Comparison of ENCODE assay signal across 8 cellular contexts in the genomic region with DNA sequence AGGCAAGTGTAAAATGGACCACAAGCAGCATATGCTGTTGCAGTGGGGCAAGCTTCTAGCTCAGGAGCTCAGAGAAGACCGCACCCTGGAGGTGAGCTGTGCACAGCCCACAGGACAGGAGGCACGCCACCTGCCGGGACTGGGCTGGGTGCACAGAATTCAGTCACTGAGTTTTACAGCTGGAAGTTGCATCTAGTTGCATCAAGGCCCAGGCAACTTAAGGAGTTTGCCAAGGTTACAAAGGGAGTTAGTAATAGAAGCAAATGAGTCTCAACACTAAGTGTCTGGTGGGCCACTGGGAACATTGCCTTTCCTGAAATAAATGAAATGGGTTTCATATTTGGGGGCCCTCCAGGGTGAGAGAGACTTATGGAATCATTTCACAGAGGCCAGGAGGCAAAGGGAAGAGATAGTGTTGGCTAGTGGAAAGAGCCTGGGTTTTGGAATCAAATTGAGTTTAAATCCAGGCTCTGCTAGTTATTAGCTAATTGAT. TPM values are rescaled to one million over a fixed set of nuclear protein-coding genes. Genes with fewer than 3 reads are reported as not detected.
DNase-seq lines count a peak whose midpoint lies in the region; ATAC-seq and TF ChIP-seq lines count a peak whose summit lies in the region.

No MANE protein-coding gene starts in this region.

- H3K36me3 ChIP-seq in OCI-LY1 (ENCODE audit: insufficient read depth, low read length) (no peaks in the 10 kb centered on the region), tibial artery (no peaks in the 10 kb centered on the region)

- no peaks in the 10 kb centered on the region for H4K20me1 ChIP-seq in OCI-LY1 (ENCODE audit: insufficient read depth, low read length)

- H3K4me3 ChIP-seq in OCI-LY1 (ENCODE audit: low read depth, low read length, poor library complexity, severe bottlenecking) = no peak overlapping the region
- H3K4me3 ChIP-seq in tibial artery = no peak overlapping the region

- H3K4me1 ChIP-seq in OCI-LY1 (ENCODE audit: insufficient read depth, low read length, severe bottlenecking) (no peaks in the 10 kb centered on the region), tibial artery (peaks cover 0 to 39% (median 23%) of the 10 kb centered on the region in 4 donors)

- peak overlapping the region; percentile 48 for H3K4me3 Mint-ChIP-seq in activated T-cell treated with anti-CD3 and anti-CD28 coated beads, Interleukin-2, amount 50 U/mL, for 24 hours

- H3F3A ChIP-seq in OCI-LY1 (ENCODE audit: insufficient read depth, low read length) = no peaks in the 10 kb centered on the region

- no peak overlapping the region for H3K4me2 ChIP-seq in OCI-LY1 (ENCODE audit: low read length)

- H3K9ac ChIP-seq in OCI-LY1 (ENCODE audit: low read length) = no peak overlapping the region

- H3K36me3 Mint-ChIP-seq in activated T-cell treated with anti-CD3 and anti-CD28 coated beads, Interleukin-2, amount 50 U/mL, for 24 hours (ENCODE audit: low read depth) = no peaks in the 10 kb centered on the region

- H3K4me1 Mint-ChIP-seq in activated T-cell treated with anti-CD3 and anti-CD28 coated beads, Interleukin-2, amount 50 U/mL, for 24 hours (ENCODE audit: low read depth) = peaks cover 72% of the 10 kb centered on the region

- H3K27me3 ChIP-seq in OCI-LY1 (ENCODE audit: insufficient read depth, low read length) (no peaks in the 10 kb centered on the region), tibial artery (no peaks in the 10 kb centered on the region)

- H3K79me2 ChIP-seq in OCI-LY1 (ENCODE audit: insufficient read depth, low read length) = no peaks in the 10 kb centered on the region

- H3K27ac ChIP-seq in OCI-LY1 (ENCODE audit: low read depth, low read length, poor library complexity, severe bottlenecking) = no peak overlapping the region
- H3K27ac ChIP-seq in tibial artery = peak overlapping the region; percentile 47 to 66

- intact Hi-C loops in tibial artery (cut with DNase I; ENCODE audit: low total_unique reads) = loop anchor here (5.0 kb wide), 1 partner anchor 88 kb away; no protein-coding TSS in a partner anchor

- H3K9me2 ChIP-seq in OCI-LY1 (ENCODE audit: low read depth, low read length) = no peaks in the 10 kb centered on the region

- H3K9me3 Mint-ChIP-seq in activated T-cell treated with anti-CD3 and anti-CD28 coated beads, Interleukin-2, amount 50 U/mL, for 24 hours = no peaks in the 10 kb centered on the region

- peak; percentile 55 for DNase-seq in activated T-cell treated with anti-CD3 and anti-CD28 coated beads, Interleukin-2, amount 50 U/mL, for 24 hours
- no peak for DNase-seq in activated T-cell treated with anti-CD3 and anti-CD28 coated beads, Interleukin-2, amount 50 U/mL, for 1 hour
- DNase-seq in tibial artery (no peak), COR-L47 (lab: John Stamatoyannopoulos, UW) (no peak), pons (ENCODE audit: low spot score) (no peak)

- TF ChIP-seq CTCF in OCI-LY1 (IDR thresholded peaks at IDR 0.05; ENCODE audit: low read length) = peak; percentile 73
- TF ChIP-seq CTCF in tibial artery (IDR thresholded peaks at IDR 0.05) = no peak

- H3K27me3 Mint-ChIP-seq in activated T-cell treated with anti-CD3 and anti-CD28 coated beads, Interleukin-2, amount 50 U/mL, for 24 hours = peaks cover 6% of the 10 kb centered on the region

- peak; percentile 30 for ATAC-seq in HG02610 (IDR thresholded peaks at IDR 0.05; ENCODE audit: unreplicated experiment)
- peak; percentile 87 for ATAC-seq in esophagus mucosa

- H2AFZ ChIP-seq in OCI-LY1 (ENCODE audit: low read length) = no peak overlapping the region

- H3K27ac Mint-ChIP-seq in activated T-cell treated with anti-CD3 and anti-CD28 coated beads, Interleukin-2, amount 50 U/mL, for 24 hours = peak overlapping the region; percentile 90

- H3K9me3 ChIP-seq in OCI-LY1 (ENCODE audit: low read length) (no peaks in the 10 kb centered on the region), tibial artery (no peaks in the 10 kb centered on the region)

RNA-seq across cellular contexts. Expression of gene TIMP4, which starts 36.0 kb away (rescaled TPM):
- 1.2 TPM for total RNA-seq in esophagus mucosa
